26 cellular contexts compared by ENCODE assay signal in the genomic region with DNA sequence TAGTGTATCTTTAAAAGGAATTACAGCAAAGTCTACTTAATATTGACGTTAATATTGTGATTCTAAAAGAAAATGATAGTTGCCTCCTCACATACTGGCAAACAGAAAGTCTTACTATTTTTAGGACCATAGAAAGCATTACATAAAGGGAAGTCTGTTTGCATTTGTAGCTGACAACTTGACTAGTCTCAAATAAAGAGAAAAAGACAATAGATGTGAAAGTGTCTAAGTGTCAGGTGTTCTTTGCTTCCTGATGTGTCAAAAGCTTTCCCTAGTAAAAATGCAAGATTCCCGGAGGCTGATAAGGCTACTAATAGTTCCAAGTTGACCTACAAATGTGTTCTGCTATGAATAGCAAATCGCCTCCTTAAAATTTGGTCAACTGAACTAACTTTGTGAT.
"Had no signal": no experiment of that assay in that cellular context is flagged by ENCODE, and none has a peak within 500 bp of the region (broad histone marks: within the 10 kb centered on the region; RNA-seq: fewer than 3 reads in every experiment).

No MANE protein-coding gene starts in this region.

- DNase-seq: activated CD4-positive, alpha-beta T cell treated with anti-CD3 and anti-CD28 coated beads for 36 hours; activated CD4-positive, CD25-positive, alpha-beta regulatory T cell; activated CD8-positive, alpha-beta memory T cell treated with anti-CD3 and anti-CD28 coated beads, Interleukin-2, amount 10 ng/mL, durations not matched to agents 7 days and 5 days; activated CD8-positive, alpha-beta T cell treated with anti-CD3 and anti-CD28 coated beads, Interleukin-2, amount 10 ng/mL, durations not matched to agents 7 days and 5 days; activated naive CD8-positive, alpha-beta T cell treated with anti-CD3 and anti-CD28 coated beads, Interleukin-2, amount 50 U/mL, for 24 hours; activated T-cell treated with anti-CD3 and anti-CD28 coated beads, Interleukin-2, amount 50 U/mL, for 48 hours; amygdala; central memory CD4-positive, alpha-beta T cell; heart right ventricle; kidney glomerular epithelial cell; left lung; mucosa of descending colon; right lobe of liver; stimulated activated CD4-positive, alpha-beta T cell treated with anti-CD3 and anti-CD28 coated beads, Interleukin-2, amount 100 ng/mL, for 48 hours; stimulated activated naive CD8-positive, alpha-beta T cell treated with anti-CD3 and anti-CD28 coated beads, Interleukin-15, Interleukin-2, amounts not matched to agents 100 U/mL and 50 U/mL, for 24 hours; testis; transverse colon had no signal

- H3K27ac Mint-ChIP-seq: activated CD4-positive, alpha-beta T cell treated with anti-CD3 and anti-CD28 coated beads for 36 hours; activated CD8-positive, alpha-beta memory T cell treated with anti-CD3 and anti-CD28 coated beads, Interleukin-2, amount 10 ng/mL, durations not matched to agents 7 days and 5 days; activated CD8-positive, alpha-beta T cell treated with anti-CD3 and anti-CD28 coated beads, Interleukin-2, amount 10 ng/mL, durations not matched to agents 7 days and 5 days; activated naive CD4-positive, alpha-beta T cell treated with anti-CD3 and anti-CD28 coated beads, Interleukin-2, amount 50 U/mL, for 24 hours; activated naive CD8-positive, alpha-beta T cell treated with anti-CD3 and anti-CD28 coated beads, Interleukin-2, amount 50 U/mL, for 24 hours; activated T-helper 2 cell treated with anti-CD3 and anti-CD28 coated beads, Interferon-gamma antibody, Interleukin-2, Interleukin-4, amounts not matched to agents 10 μg/mL and 5 μg/mL and 100 μg/mL, durations not matched to agents 14 hours and 24 hours and 36 hours; dendritic cell treated with granulocyte-macrophage colony-stimulating factor and Interleukin-4, amounts not matched to agents 40 ng/mL and 50 ng/mL, for 4 days; natural killer cell treated with Interleukin-12 subunit alpha and Interleukin-12 subunit beta and Interleukin-15 and Interleukin-18, amount 100 ng/mL, for 72 hours had no signal

- H3K9me3 ChIP-seq: mucosa of descending colon, neutrophil, testis, transverse colon had no signal

- H3K27me3 ChIP-seq: breast epithelium, esophagus muscularis mucosa, foreskin keratinocyte, heart right ventricle, left lung, neutrophil, right lobe of liver, testis, transverse colon had no signal

- H3K4me1 ChIP-seq: breast epithelium, esophagus muscularis mucosa, foreskin keratinocyte, heart right ventricle, left lung, right lobe of liver, testis, transverse colon had no signal

- H3K36me3 Mint-ChIP-seq: activated CD8-positive, alpha-beta memory T cell treated with anti-CD3 and anti-CD28 coated beads, Interleukin-2, amount 10 ng/mL, durations not matched to agents 7 days and 5 days; activated naive CD4-positive, alpha-beta T cell treated with anti-CD3 and anti-CD28 coated beads, Interleukin-2, amount 50 U/mL, for 24 hours; natural killer cell treated with Interleukin-12 subunit alpha and Interleukin-12 subunit beta and Interleukin-15 and Interleukin-18, amount 100 ng/mL, for 72 hours had no signal

- H3K9me3 Mint-ChIP-seq: activated naive CD8-positive, alpha-beta T cell treated with anti-CD3 and anti-CD28 coated beads, Interleukin-2, amount 50 U/mL, for 24 hours had no signal

- H3K4me1 Mint-ChIP-seq: activated CD4-positive, alpha-beta T cell treated with anti-CD3 and anti-CD28 coated beads for 36 hours; activated CD8-positive, alpha-beta memory T cell treated with anti-CD3 and anti-CD28 coated beads, Interleukin-2, amount 10 ng/mL, durations not matched to agents 7 days and 5 days; activated naive CD4-positive, alpha-beta T cell treated with anti-CD3 and anti-CD28 coated beads, Interleukin-2, amount 50 U/mL, for 24 hours; activated naive CD8-positive, alpha-beta T cell treated with anti-CD3 and anti-CD28 coated beads, Interleukin-2, amount 50 U/mL, for 24 hours had no signal

- H3K36me3 ChIP-seq: breast epithelium, esophagus muscularis mucosa, heart right ventricle, left lung, neutrophil, right lobe of liver, transverse colon had no signal

- H3K4me3 ChIP-seq: breast epithelium, esophagus muscularis mucosa, heart right ventricle, left lung, lung, mucosa of descending colon, right lobe of liver, testis, transverse colon had no signal

- H3K4me3 Mint-ChIP-seq: activated CD4-positive, alpha-beta T cell treated with anti-CD3 and anti-CD28 coated beads for 36 hours; activated CD8-positive, alpha-beta memory T cell treated with anti-CD3 and anti-CD28 coated beads, Interleukin-2, amount 10 ng/mL, durations not matched to agents 7 days and 5 days; activated CD8-positive, alpha-beta T cell treated with anti-CD3 and anti-CD28 coated beads, Interleukin-2, amount 10 ng/mL, durations not matched to agents 7 days and 5 days; activated naive CD4-positive, alpha-beta T cell treated with anti-CD3 and anti-CD28 coated beads, Interleukin-2, amount 50 U/mL, for 24 hours; activated naive CD8-positive, alpha-beta T cell treated with anti-CD3 and anti-CD28 coated beads, Interleukin-2, amount 50 U/mL, for 24 hours; dendritic cell treated with granulocyte-macrophage colony-stimulating factor and Interleukin-4, amounts not matched to agents 40 ng/mL and 50 ng/mL, for 4 days; natural killer cell treated with Interleukin-12 subunit alpha and Interleukin-12 subunit beta and Interleukin-15 and Interleukin-18, amount 100 ng/mL, for 72 hours had no signal

- H3K27ac ChIP-seq: breast epithelium, esophagus muscularis mucosa, foreskin keratinocyte, heart right ventricle, left lung, neutrophil, right lobe of liver, testis, transverse colon had no signal

- ATAC-seq: activated CD4-positive, alpha-beta T cell treated with anti-CD3 and anti-CD28 coated beads for 36 hours; activated CD8-positive, alpha-beta memory T cell treated with anti-CD3 and anti-CD28 coated beads, Interleukin-2, amount 10 ng/mL, durations not matched to agents 7 days and 5 days; activated CD8-positive, alpha-beta T cell treated with anti-CD3 and anti-CD28 coated beads, Interleukin-2, amount 10 ng/mL, durations not matched to agents 7 days and 5 days; activated naive CD8-positive, alpha-beta T cell treated with anti-CD3 and anti-CD28 coated beads, Interleukin-2, amount 50 U/mL, for 24 hours; foreskin keratinocyte; heart right ventricle; left lung; mucosa of descending colon; natural killer cell treated with Interleukin-12 subunit alpha and Interleukin-12 subunit beta and Interleukin-15 and Interleukin-18, amount 100 ng/mL, for 72 hours; right lobe of liver; stimulated activated naive CD8-positive, alpha-beta T cell treated with anti-CD3 and anti-CD28 coated beads, Interleukin-15, Interleukin-2, amounts not matched to agents 100 U/mL and 50 U/mL, for 24 hours had no signal
